ENCODE assay signal across 1 cellular context in the genomic region with DNA sequence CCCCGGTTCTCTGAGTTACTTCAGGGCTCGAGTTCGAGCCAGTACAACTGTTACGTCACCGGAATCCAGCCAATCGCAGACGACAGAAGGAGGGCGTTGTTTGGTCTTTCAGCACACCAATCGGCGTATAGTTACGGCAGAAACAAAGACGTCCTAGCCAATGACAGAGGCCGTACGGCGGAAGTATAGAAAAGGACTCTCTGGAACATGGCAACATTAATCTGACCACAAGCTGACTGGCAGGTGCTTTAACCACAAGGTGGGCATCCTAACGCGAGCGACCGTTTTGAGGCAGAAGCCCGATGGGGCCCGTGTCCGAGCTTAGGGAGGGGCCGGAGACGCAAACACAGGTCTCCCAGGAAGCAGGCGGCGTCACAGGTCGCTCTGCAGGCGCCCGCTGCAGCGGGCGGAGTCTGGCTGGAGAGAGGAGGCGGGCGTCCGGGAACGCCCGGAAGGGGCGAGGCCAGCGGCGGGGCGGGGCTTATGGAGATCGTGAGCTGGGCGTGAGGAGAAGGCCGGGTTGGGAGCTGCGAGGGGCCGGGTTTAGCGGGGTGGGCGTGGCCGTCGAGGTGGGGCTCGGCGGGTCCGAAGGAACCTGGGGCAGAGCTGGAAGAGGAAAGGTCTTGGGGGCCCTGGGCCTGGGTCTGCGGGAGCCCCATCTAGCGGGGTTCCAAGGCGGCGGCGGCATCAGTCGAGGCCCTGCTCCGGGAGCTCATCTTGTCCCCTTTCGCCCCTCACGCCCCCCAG.
TF ChIP-seq lines count a peak whose summit lies in the region.

Gene MOSPD3, plus strand, starts transcription at position 558 of the 747 bp plus-strand sequence. CDS start 252 bp downstream, outside the sequence.

TF ChIP-seq in K562, 482 proteins besides CTCF, POLR2A, EP300 and RAD21 (continued from another document):
- TF ChIP-seq MLLT1 (IDR thresholded peaks at IDR 0.05) (peak in 1 of 2 experiments; percentile 91; a peak in 2 of 4 replicates), NBN (IDR thresholded peaks at IDR 0.05; ENCODE audit: low read depth) (peak; percentile 63), NR1H2 (CRISPR knock-in tag; IDR thresholded peaks at IDR 0.05) (no peak), OTX1 (CRISPR knock-in tag; IDR thresholded peaks at IDR 0.05) (peak; percentile 67; the same call in 1 of the 2 replicates), TCF7 (IDR thresholded peaks at IDR 0.05; ENCODE audit: borderline replicate concordance) (no peak), TAF7 (tag; IDR thresholded peaks at IDR 0.05) (peak; percentile 39), JUND (IDR thresholded peaks at IDR 0.05; ENCODE audit: borderline replicate concordance, low read depth, low read length) (peak; percentile 62), JUND (tag; IDR thresholded peaks at IDR 0.05; ENCODE audit: borderline replicate concordance, low read depth, low read length) (peak; percentile 47; the same call in 1 of the 3 replicates), BHLHE40 (IDR thresholded peaks at IDR 0.05; ENCODE audit: low read length) (peak; percentile 57; the same call in 1 of the 2 replicates), ZFP1 (CRISPR knock-in tag; IDR thresholded peaks at IDR 0.05) (0 out of 2 replicates have a peak, but pooled peaks have one; percentile 27), CREB3L1 (IDR thresholded peaks at IDR 0.05; ENCODE audit: borderline replicate concordance, low read depth) (peak; percentile 66; the same call in 1 of the 2 replicates), CTBP1 (IDR thresholded peaks at IDR 0.05; ENCODE audit: borderline replicate concordance) (peak; percentile 48; the same call in 1 of the 2 replicates), ZFP36 (IDR thresholded peaks at IDR 0.05; ENCODE audit: low read depth, low read length, partially characterized antibody) (no peak), MCM3 (IDR thresholded peaks at IDR 0.05) (no peak), ZFX (CRISPR knock-in tag; IDR thresholded peaks at IDR 0.05) (peak; percentile 60), MTA3 (IDR thresholded peaks at IDR 0.05; ENCODE audit: borderline replicate concordance) (peak; percentile 86; the same call in 1 of the 2 replicates), FOS (IDR thresholded peaks at IDR 0.05; ENCODE audit: extremely low read depth, insufficient read length) (peak; percentile 90)
- TF ChIP-seq, protein P1, sequence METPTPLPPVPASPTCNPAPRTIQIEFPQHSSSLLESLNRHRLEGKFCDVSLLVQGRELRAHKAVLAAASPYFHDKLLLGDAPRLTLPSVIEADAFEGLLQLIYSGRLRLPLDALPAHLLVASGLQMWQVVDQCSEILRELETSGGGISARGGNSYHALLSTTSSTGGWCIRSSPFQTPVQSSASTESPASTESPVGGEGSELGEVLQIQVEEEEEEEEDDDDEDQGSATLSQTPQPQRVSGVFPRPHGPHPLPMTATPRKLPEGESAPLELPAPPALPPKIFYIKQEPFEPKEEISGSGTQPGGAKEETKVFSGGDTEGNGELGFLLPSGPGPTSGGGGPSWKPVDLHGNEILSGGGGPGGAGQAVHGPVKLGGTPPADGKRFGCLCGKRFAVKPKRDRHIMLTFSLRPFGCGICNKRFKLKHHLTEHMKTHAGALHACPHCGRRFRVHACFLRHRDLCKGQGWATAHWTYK (CRISPR knock-in tag; IDR thresholded peaks at IDR 0.05): peak; percentile 47; the same call in 1 of the 2 replicates
- TF ChIP-seq, protein P2, sequence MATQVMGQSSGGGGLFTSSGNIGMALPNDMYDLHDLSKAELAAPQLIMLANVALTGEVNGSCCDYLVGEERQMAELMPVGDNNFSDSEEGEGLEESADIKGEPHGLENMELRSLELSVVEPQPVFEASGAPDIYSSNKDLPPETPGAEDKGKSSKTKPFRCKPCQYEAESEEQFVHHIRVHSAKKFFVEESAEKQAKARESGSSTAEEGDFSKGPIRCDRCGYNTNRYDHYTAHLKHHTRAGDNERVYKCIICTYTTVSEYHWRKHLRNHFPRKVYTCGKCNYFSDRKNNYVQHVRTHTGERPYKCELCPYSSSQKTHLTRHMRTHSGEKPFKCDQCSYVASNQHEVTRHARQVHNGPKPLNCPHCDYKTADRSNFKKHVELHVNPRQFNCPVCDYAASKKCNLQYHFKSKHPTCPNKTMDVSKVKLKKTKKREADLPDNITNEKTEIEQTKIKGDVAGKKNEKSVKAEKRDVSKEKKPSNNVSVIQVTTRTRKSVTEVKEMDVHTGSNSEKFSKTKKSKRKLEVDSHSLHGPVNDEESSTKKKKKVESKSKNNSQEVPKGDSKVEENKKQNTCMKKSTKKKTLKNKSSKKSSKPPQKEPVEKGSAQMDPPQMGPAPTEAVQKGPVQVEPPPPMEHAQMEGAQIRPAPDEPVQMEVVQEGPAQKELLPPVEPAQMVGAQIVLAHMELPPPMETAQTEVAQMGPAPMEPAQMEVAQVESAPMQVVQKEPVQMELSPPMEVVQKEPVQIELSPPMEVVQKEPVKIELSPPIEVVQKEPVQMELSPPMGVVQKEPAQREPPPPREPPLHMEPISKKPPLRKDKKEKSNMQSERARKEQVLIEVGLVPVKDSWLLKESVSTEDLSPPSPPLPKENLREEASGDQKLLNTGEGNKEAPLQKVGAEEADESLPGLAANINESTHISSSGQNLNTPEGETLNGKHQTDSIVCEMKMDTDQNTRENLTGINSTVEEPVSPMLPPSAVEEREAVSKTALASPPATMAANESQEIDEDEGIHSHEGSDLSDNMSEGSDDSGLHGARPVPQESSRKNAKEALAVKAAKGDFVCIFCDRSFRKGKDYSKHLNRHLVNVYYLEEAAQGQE (CRISPR knock-in tag; IDR thresholded peaks at IDR 0.05; ENCODE audit: low read depth): peak; percentile 41; the same call in 1 of the 2 replicates
- TF ChIP-seq, protein P3, sequence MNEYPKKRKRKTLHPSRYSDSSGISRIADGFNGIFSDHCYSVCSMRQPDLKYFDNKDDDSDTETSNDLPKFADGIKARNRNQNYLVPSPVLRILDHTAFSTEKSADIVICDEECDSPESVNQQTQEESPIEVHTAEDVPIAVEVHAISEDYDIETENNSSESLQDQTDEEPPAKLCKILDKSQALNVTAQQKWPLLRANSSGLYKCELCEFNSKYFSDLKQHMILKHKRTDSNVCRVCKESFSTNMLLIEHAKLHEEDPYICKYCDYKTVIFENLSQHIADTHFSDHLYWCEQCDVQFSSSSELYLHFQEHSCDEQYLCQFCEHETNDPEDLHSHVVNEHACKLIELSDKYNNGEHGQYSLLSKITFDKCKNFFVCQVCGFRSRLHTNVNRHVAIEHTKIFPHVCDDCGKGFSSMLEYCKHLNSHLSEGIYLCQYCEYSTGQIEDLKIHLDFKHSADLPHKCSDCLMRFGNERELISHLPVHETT (CRISPR knock-in tag; conservative IDR thresholded peaks at IDR 0.05 in 1 of 2, IDR thresholded peaks at IDR 0.05 in 1 of 2): 0 out of 4 replicates have a peak, but pooled peaks of 1 of the 2 experiments have one; percentile 2
